ENCODE assay signal across 15 cellular contexts in genomic region chr10:77845455-77845850, GRCh38.
DNase-seq lines count a peak whose midpoint lies in the region; ATAC-seq and TF ChIP-seq lines count a peak whose summit lies in the region.
"Had no signal": no experiment of that assay in that cellular context is flagged by ENCODE, and none has a peak within 500 bp of the region (broad histone marks: within the 10 kb centered on the region; RNA-seq: fewer than 3 reads in every experiment).

No MANE protein-coding gene starts in this region.

- H3K4me1 ChIP-seq in HUES6 (ENCODE audit: control insufficient read depth, insufficient read depth, low read length) (peaks cover 46% of the 10 kb centered on the region), mesodermal cell (ENCODE audit: control insufficient read depth, insufficient read depth, low read length, poor library complexity, severe bottlenecking) (peaks cover 36% of the 10 kb centered on the region), stomach smooth muscle (ENCODE audit: control insufficient read depth, insufficient read depth, low read length) (peaks cover 41% of the 10 kb centered on the region)

- no peaks in the 10 kb centered on the region for H3K9me3 Mint-ChIP-seq in brain
- H3K9me3 Mint-ChIP-seq: activated T-cell treated with anti-CD3 and anti-CD28 coated beads, Interleukin-2, amount 50 U/mL, for 72 hours; CD4-positive, CD25-positive, alpha-beta regulatory T cell had no signal

- H3K36me3 Mint-ChIP-seq in brain = peaks cover 39% of the 10 kb centered on the region

- no peak overlapping the region for H3K4me3 Mint-ChIP-seq in brain
- H3K4me3 Mint-ChIP-seq: activated T-cell treated with anti-CD3 and anti-CD28 coated beads, Interleukin-2, amount 50 U/mL, for 72 hours; CD4-positive, CD25-positive, alpha-beta regulatory T cell had no signal

- TF ChIP-seq CTCF in brain (conservative IDR thresholded peaks at IDR 0.05) = no peak

- H3K4me3 ChIP-seq in HUES6 (ENCODE audit: low read depth, low read length) (no peak overlapping the region), mesodermal cell (ENCODE audit: extremely low read depth, insufficient read depth, low read length, poor library complexity, severe bottlenecking) (no peak overlapping the region), stomach smooth muscle (ENCODE audit: low read length in 2 of 2) (no peak overlapping the region)
- H3K4me3 ChIP-seq: esophagus squamous epithelium, left lung, testis had no signal

- H3K27me3 ChIP-seq in HUES6 (ENCODE audit: control insufficient read depth, insufficient read depth, low read length) (no peaks in the 10 kb centered on the region), stomach smooth muscle (ENCODE audit: control insufficient read depth in 1 of 2, insufficient read depth in 2 of 2, low read length in 2 of 2) (no peaks in the 10 kb centered on the region)
- H3K27me3 ChIP-seq: esophagus squamous epithelium, left lung, testis had no signal

- peaks cover 57% of the 10 kb centered on the region for H3K36me3 ChIP-seq in HUES6 (ENCODE audit: control insufficient read depth, insufficient read depth, low read length)
- peaks cover 68% of the 10 kb centered on the region for H3K36me3 ChIP-seq in mesodermal cell (ENCODE audit: control insufficient read depth, insufficient read depth, low read length)
- peaks cover 28 to 32% of the 10 kb centered on the region in 2 donors for H3K36me3 ChIP-seq in stomach smooth muscle (ENCODE audit: control insufficient read depth in 2 of 2, insufficient read depth in 2 of 2, low read length in 2 of 2)

- peak overlapping the region; percentile 47 for H3K9ac ChIP-seq in HUES6 (ENCODE audit: low read length)
- H3K9ac ChIP-seq in stomach smooth muscle (ENCODE audit: low read length in 2 of 2) = peak overlapping the region in 1 of 2 donors; percentile 52

- peaks cover 3% of the 10 kb centered on the region for H3K27me3 Mint-ChIP-seq in brain
- H3K27me3 Mint-ChIP-seq: CD4-positive, CD25-positive, alpha-beta regulatory T cell had no signal

- no peak for ATAC-seq in HG03108 (IDR thresholded peaks at IDR 0.05; ENCODE audit: unreplicated experiment)
- ATAC-seq: activated T-cell treated with anti-CD3 and anti-CD28 coated beads, Interleukin-2, amount 50 U/mL, for 72 hours; left lung had no signal

- peak overlapping the region; percentile 69; the same call in 1 of the 2 replicates for H3K27ac ChIP-seq in HUES6 (ENCODE audit: low read depth, low read length)
- peak overlapping the region; percentile 87 for H3K27ac ChIP-seq in mesodermal cell (ENCODE audit: low read depth, low read length, severe bottlenecking)
- H3K27ac ChIP-seq in stomach smooth muscle (ENCODE audit: low read length) = peak overlapping the region; percentile 82
- H3K27ac ChIP-seq: left lung, testis had no signal

- no peaks in the 10 kb centered on the region for H3K9me3 ChIP-seq in HUES6 (ENCODE audit: control insufficient read depth, insufficient read depth, low read depth, low read length)
- no peaks in the 10 kb centered on the region for H3K9me3 ChIP-seq in mesodermal cell (ENCODE audit: control insufficient read depth, low read length)
- H3K9me3 ChIP-seq in stomach smooth muscle (ENCODE audit: control insufficient read depth in 2 of 2, low read length in 2 of 2) = no peaks in the 10 kb centered on the region
- H3K9me3 ChIP-seq: esophagus squamous epithelium, left lung, testis had no signal

- no peak for DNase-seq in hepatic stellate cell (ENCODE audit: low spot score)
- no peak for DNase-seq in iPS-NIHi11 (ENCODE audit: low spot score)
- DNase-seq: activated CD4-positive, alpha-beta T cell treated with anti-CD3 and anti-CD28 coated beads, Interleukin-2, amount 50 U/mL, for 1 hour; activated T-cell treated with anti-CD3 and anti-CD28 coated beads, Interleukin-2, amount 50 U/mL, for 72 hours; CD4-positive, CD25-positive, alpha-beta regulatory T cell; esophagus squamous epithelium; hippocampal formation; left lung; NCI-H82; testis had no signal

- peak overlapping the region; percentile 62 to 88 (median 82) for H3K27ac Mint-ChIP-seq in brain
- H3K27ac Mint-ChIP-seq: activated T-cell treated with anti-CD3 and anti-CD28 coated beads, Interleukin-2, amount 50 U/mL, for 72 hours had no signal

- peaks cover 31% of the 10 kb centered on the region for H3K4me1 Mint-ChIP-seq in brain
